ENCODE assay signal across 13 cellular contexts in the genomic region with DNA sequence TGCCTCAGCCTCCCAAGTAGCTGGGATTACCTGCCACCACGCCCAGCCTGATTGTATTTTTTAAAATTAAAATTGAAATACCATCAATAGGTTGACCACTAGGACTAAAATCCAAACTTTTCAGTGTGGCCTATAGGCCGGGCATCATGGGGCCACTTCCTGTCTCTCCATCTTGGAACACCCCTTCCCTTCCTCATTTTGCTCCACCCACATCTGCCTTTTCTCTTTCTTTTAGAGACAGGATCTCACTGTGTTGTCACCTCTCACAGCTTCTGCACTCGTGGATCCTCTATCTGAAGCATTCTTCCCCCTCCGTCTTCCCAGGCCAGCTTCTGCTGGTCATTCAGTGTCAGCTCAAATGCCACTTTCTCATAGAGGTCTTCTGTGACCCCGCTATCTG.
"Had no signal": no experiment of that assay in that cellular context is flagged by ENCODE, and none has a peak within 500 bp of the region (broad histone marks: within the 10 kb centered on the region; RNA-seq: fewer than 3 reads in every experiment).

No MANE protein-coding gene starts in this region.

- H3K27me3 Mint-ChIP-seq: naive B cell had no signal

- H3K36me3 Mint-ChIP-seq: mesothelial cell of epicardium, naive B cell had no signal

- H3K9me3 Mint-ChIP-seq: activated naive CD4-positive, alpha-beta T cell treated with anti-CD3 and anti-CD28 coated beads for 36 hours; mesothelial cell of epicardium; naive B cell had no signal

- H3K4me1 ChIP-seq: SJCRH30 had no signal

- H3K4me3 Mint-ChIP-seq: activated naive CD4-positive, alpha-beta T cell treated with anti-CD3 and anti-CD28 coated beads for 36 hours; mesothelial cell of epicardium; naive B cell had no signal

- H3K27me3 ChIP-seq: brain microvascular endothelial cell, SJCRH30, tibial nerve had no signal

- H3K27ac Mint-ChIP-seq: mesothelial cell of epicardium had no signal

- H3K9me3 ChIP-seq: lower lobe of right lung, SJCRH30, tibial nerve had no signal

- H3K36me3 ChIP-seq: brain microvascular endothelial cell, lower lobe of right lung, SJCRH30, tibial nerve had no signal

- H3K27ac ChIP-seq: brain microvascular endothelial cell, lower lobe of right lung, SJCRH30, tibial nerve had no signal

- H3K4me3 ChIP-seq: lower lobe of right lung, SJCRH30, skin epidermis, tibial nerve had no signal

- ATAC-seq: left cardiac atrium, lower lobe of right lung had no signal

- DNase-seq: activated CD4-positive, alpha-beta T cell treated with anti-CD3 and anti-CD28 coated beads for 48 hours; activated naive CD4-positive, alpha-beta T cell treated with anti-CD3 and anti-CD28 coated beads for 36 hours; amygdala; brain microvascular endothelial cell; erythroblast; left cardiac atrium; lower lobe of right lung; naive B cell; SJCRH30; stimulated activated CD4-positive, alpha-beta T cell treated with anti-CD3 and anti-CD28 coated beads, Interleukin-4, amount 100 ng/mL, for 4 hours had no signal
